In the genomic region with DNA sequence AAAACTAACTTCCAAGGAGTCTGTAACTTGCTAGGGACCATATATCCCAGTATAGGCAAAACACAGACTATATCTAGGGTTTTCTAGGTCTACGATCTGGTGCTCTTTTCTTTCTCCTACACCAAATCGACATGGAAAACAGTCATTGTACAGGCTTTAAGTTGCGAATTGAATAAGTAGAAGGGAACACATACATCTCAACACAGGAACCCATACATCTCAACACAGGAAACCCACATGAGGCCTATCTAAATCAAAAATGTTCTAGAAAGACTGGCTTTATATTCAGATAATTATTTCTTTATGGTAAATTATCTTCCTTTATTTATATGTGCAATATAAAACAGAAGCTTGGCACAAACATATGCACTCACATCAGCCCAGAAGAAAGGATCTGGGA, we compare ENCODE assay signal across 13 cellular contexts.
DNase-seq lines count a peak whose midpoint lies in the region; ATAC-seq and TF ChIP-seq lines count a peak whose summit lies in the region.
"Had no signal": no experiment of that assay in that cellular context is flagged by ENCODE, and none has a peak within 500 bp of the region (broad histone marks: within the 10 kb centered on the region; RNA-seq: fewer than 3 reads in every experiment).

No MANE protein-coding gene starts in this region.

- peaks cover 43 to 65% (median 60%) of the 10 kb centered on the region in 4 donors for H3K4me1 Mint-ChIP-seq in CD4-positive, CD25-positive, alpha-beta regulatory T cell
- peaks cover 60 to 68% (median 67%) of the 10 kb centered on the region in 3 donors for H3K4me1 Mint-ChIP-seq in CD8-positive, alpha-beta memory T cell
- peaks cover 27% of the 10 kb centered on the region for H3K4me1 Mint-ChIP-seq in T-helper 17 cell
- H3K4me1 Mint-ChIP-seq in immature natural killer cell = peaks cover 80 to 84% of the 10 kb centered on the region in 2 donors

- H3K9me3 Mint-ChIP-seq in CD4-positive, CD25-positive, alpha-beta regulatory T cell = peaks cover 0 to 8% (median 0%) of the 10 kb centered on the region in 7 donors
- peaks cover 0 to 4% (median 2%) of the 10 kb centered on the region in 5 donors for H3K9me3 Mint-ChIP-seq in CD8-positive, alpha-beta memory T cell
- peaks cover 0 to 4% (median 0%) of the 10 kb centered on the region in 6 donors for H3K9me3 Mint-ChIP-seq in immature natural killer cell
- H3K9me3 Mint-ChIP-seq: H9 had no signal

- H3K27me3 Mint-ChIP-seq in CD4-positive, CD25-positive, alpha-beta regulatory T cell = no peaks in the 10 kb centered on the region
- H3K27me3 Mint-ChIP-seq in CD8-positive, alpha-beta memory T cell = no peaks in the 10 kb centered on the region
- no peaks in the 10 kb centered on the region for H3K27me3 Mint-ChIP-seq in T-helper 17 cell
- H3K27me3 Mint-ChIP-seq in immature natural killer cell (ENCODE audit: low read depth in 3 of 3) = peaks cover 0 to 2% (median 0%) of the 10 kb centered on the region in 3 donors

- H3K9me3 ChIP-seq in CD4-positive, CD25-positive, alpha-beta regulatory T cell (ENCODE audit: control insufficient read depth in 2 of 2, low read length in 2 of 2) = no peaks in the 10 kb centered on the region
- H3K9me3 ChIP-seq in CD8-positive, alpha-beta memory T cell (ENCODE audit: low read length) = no peaks in the 10 kb centered on the region
- H3K9me3 ChIP-seq in T-helper 17 cell (ENCODE audit: control insufficient read depth, low read length, poor library complexity, severe bottlenecking) (no peaks in the 10 kb centered on the region), right atrium auricular region (peaks cover 0 to 5% of the 10 kb centered on the region in 2 donors), mammary epithelial cell (replicated peaks; ENCODE audit: insufficient read depth, low read length) (no peaks in the 10 kb centered on the region)

- in situ Hi-C loops in mammary epithelial cell (cut with MboI; ENCODE audit: low sequenced_read_pairs in 2 of 2) = no loop called here

- H3K36me3 Mint-ChIP-seq in CD4-positive, CD25-positive, alpha-beta regulatory T cell = peaks cover 50% of the 10 kb centered on the region
- H3K36me3 Mint-ChIP-seq in CD8-positive, alpha-beta memory T cell = peaks cover 27 to 65% (median 45%) of the 10 kb centered on the region in 3 donors
- H3K36me3 Mint-ChIP-seq in T-helper 17 cell (ENCODE audit: low read depth) (peaks cover 6% of the 10 kb centered on the region), immature natural killer cell (peaks cover 24 to 54% (median 42%) of the 10 kb centered on the region in 3 donors)

- no TSS peak for BruUV-seq in mammary epithelial cell (replicated peaks; lab: Mats Ljungman, UMichigan)

- peaks cover 28% of the 10 kb centered on the region for H3K4me1 ChIP-seq in CD4-positive, CD25-positive, alpha-beta regulatory T cell (ENCODE audit: control insufficient read depth, insufficient read depth, low read length, poor library complexity, severe bottlenecking)
- H3K4me1 ChIP-seq in CD8-positive, alpha-beta memory T cell (ENCODE audit: insufficient read depth, low read length) = peaks cover 18% of the 10 kb centered on the region
- H3K4me1 ChIP-seq in right atrium auricular region (peaks cover 0 to 13% of the 10 kb centered on the region in 2 donors), mammary epithelial cell (ENCODE audit: insufficient read depth, low read length) (no peaks in the 10 kb centered on the region)

- peaks cover 36% of the 10 kb centered on the region for H3K36me3 ChIP-seq in CD4-positive, CD25-positive, alpha-beta regulatory T cell (ENCODE audit: control insufficient read depth, insufficient read depth, low read length)
- H3K36me3 ChIP-seq in CD8-positive, alpha-beta memory T cell (ENCODE audit: insufficient read depth, low read length) = peaks cover 9% of the 10 kb centered on the region
- H3K36me3 ChIP-seq in right atrium auricular region (peaks cover 13% of the 10 kb centered on the region), mammary epithelial cell (ENCODE audit: insufficient read depth, low read length) (peaks cover 12% of the 10 kb centered on the region)

- DNase-seq in CD4-positive, CD25-positive, alpha-beta regulatory T cell = no peak
- DNase-seq in CD8-positive, alpha-beta memory T cell = no peak
- DNase-seq in T-helper 17 cell (no peak), immature natural killer cell (peak in 2 of 3 donors; percentile 19 to 33), Right ventricle myocardium inferior (ENCODE audit: missing footprints) (no peak), right atrium auricular region (ENCODE audit: low spot score) (no peak), mammary epithelial cell (no peak)
- DNase-seq: ACHN, GOT3, H9 had no signal

- intact Hi-C loops in Right ventricle myocardium inferior (cut with DNase I) = no loop called here
- intact Hi-C loops in mammary epithelial cell (cut with micrococcal nuclease) = loop anchor here (10.0 kb wide), 1 partner anchor 178 kb away; no protein-coding TSS in a partner anchor

- H3K9ac ChIP-seq in mammary epithelial cell (ENCODE audit: insufficient read depth, low read length) = no peak overlapping the region
- H3K9ac ChIP-seq: BLaER1 treated with 17β-estradiol and CSF1 and Interleukin-3, amounts not matched to agents 10 nM and 100 nM had no signal

- no peaks in the 10 kb centered on the region for H3K79me2 ChIP-seq in mammary epithelial cell (ENCODE audit: insufficient read depth, low read length)

- TF ChIP-seq CTCF in right atrium auricular region (IDR thresholded peaks at IDR 0.05) (no peak), mammary epithelial cell (conservative IDR thresholded peaks at IDR 0.05 in 1 of 2, IDR thresholded peaks at IDR 0.05 in 1 of 2; ENCODE audit: extremely low read depth in 1 of 2, insufficient read depth in 1 of 2, low read depth in 1 of 2, low read length in 2 of 2) (no peak)

- no peak overlapping the region for H3K4me2 ChIP-seq in mammary epithelial cell (ENCODE audit: insufficient read depth, low read depth, low read length)
- H3K4me2 ChIP-seq: BLaER1 treated with 17β-estradiol and CSF1 and Interleukin-3, amounts not matched to agents 10 nM and 100 nM had no signal

- WGBS in mammary epithelial cell (ENCODE audit: low coverage, missing lambda C conversion rate) = 78% methylated on average over 3 of the region's 3 CpGs

- peak overlapping the region; percentile 42 to 77 (median 43) for H3K27ac Mint-ChIP-seq in CD4-positive, CD25-positive, alpha-beta regulatory T cell
- peak overlapping the region; percentile 61 to 95 (median 76) for H3K27ac Mint-ChIP-seq in CD8-positive, alpha-beta memory T cell
- H3K27ac Mint-ChIP-seq in T-helper 17 cell (peak overlapping the region; percentile 84), immature natural killer cell (peak overlapping the region; percentile 84 to 98 (median 94))

- peak overlapping the region; percentile 38 for H3K4me3 ChIP-seq in CD4-positive, CD25-positive, alpha-beta regulatory T cell (ENCODE audit: low read depth, low read length)
- no peak overlapping the region for H3K4me3 ChIP-seq in CD8-positive, alpha-beta memory T cell (ENCODE audit: low read length)
- H3K4me3 ChIP-seq in right atrium auricular region (no peak overlapping the region), mammary epithelial cell (replicated peaks in 1 of 3; ENCODE audit: insufficient read depth in 1 of 3, low read depth in 2 of 3, low read length in 3 of 3) (no peak overlapping the region)
- H3K4me3 ChIP-seq: BLaER1 treated with 17β-estradiol and CSF1 and Interleukin-3, amounts not matched to agents 10 nM and 100 nM had no signal

- no peak for ATAC-seq in CD4-positive, CD25-positive, alpha-beta regulatory T cell (ENCODE audit: low read depth in 2 of 2)
- ATAC-seq in T-helper 17 cell (no peak), GM19463 (IDR thresholded peaks at IDR 0.05; ENCODE audit: unreplicated experiment) (no peak), Right ventricle myocardium inferior (no peak)
- ATAC-seq: HepG2 had no signal

- H4K20me1 ChIP-seq in mammary epithelial cell (ENCODE audit: insufficient read depth, low read length) = no peaks in the 10 kb centered on the region

- no peak overlapping the region for H2AFZ ChIP-seq in mammary epithelial cell (ENCODE audit: low read depth, low read length)

- no peaks in the 10 kb centered on the region for H3K27me3 ChIP-seq in CD4-positive, CD25-positive, alpha-beta regulatory T cell (ENCODE audit: control insufficient read depth, insufficient read depth, low read length)
- no peaks in the 10 kb centered on the region for H3K27me3 ChIP-seq in CD8-positive, alpha-beta memory T cell (ENCODE audit: insufficient read depth, low read length, poor library complexity, severe bottlenecking)
- H3K27me3 ChIP-seq in right atrium auricular region = no peaks in the 10 kb centered on the region
- H3K27me3 ChIP-seq in mammary epithelial cell (ENCODE audit: insufficient read depth, low read length) = no peaks in the 10 kb centered on the region
- H3K27me3 ChIP-seq: BLaER1 treated with 17β-estradiol and CSF1 and Interleukin-3, amounts not matched to agents 10 nM and 100 nM had no signal

- CTCF ChIA-PET in CD8-positive, alpha-beta memory T cell (lab: Charles Lee) = no interaction called here
- CTCF ChIA-PET in mammary epithelial cell (lab: Charles Lee; ENCODE audit: low non-redundant PET) = no interaction called here

- H3K27ac ChIP-seq in CD4-positive, CD25-positive, alpha-beta regulatory T cell (ENCODE audit: insufficient read depth, low read length, poor library complexity, severe bottlenecking) = no peak overlapping the region
- H3K27ac ChIP-seq in CD8-positive, alpha-beta memory T cell (ENCODE audit: low read depth, low read length) = no peak overlapping the region
- H3K27ac ChIP-seq in right atrium auricular region (no peak overlapping the region), mammary epithelial cell (ENCODE audit: insufficient read depth, low read depth, low read length) (no peak overlapping the region)
- H3K27ac ChIP-seq: BLaER1 treated with 17β-estradiol and CSF1 and Interleukin-3, amounts not matched to agents 10 nM and 100 nM had no signal

- POLR2A ChIA-PET in CD8-positive, alpha-beta memory T cell (lab: Charles Lee) = no interaction called here

- dilution Hi-C loops in mammary epithelial cell (cut with HindIII; ENCODE audit: low sequenced_read_pairs) = no loop called here

- peak overlapping the region in 2 of 4 donors; percentile 25 to 52 for H3K4me3 Mint-ChIP-seq in CD4-positive, CD25-positive, alpha-beta regulatory T cell
- H3K4me3 Mint-ChIP-seq in CD8-positive, alpha-beta memory T cell = peak overlapping the region in 4 of 7 donors; percentile 24 to 76 (median 66)
- H3K4me3 Mint-ChIP-seq in T-helper 17 cell (no peak overlapping the region), immature natural killer cell (peak overlapping the region; percentile 65 to 83 (median 79))
- H3K4me3 Mint-ChIP-seq: H9 had no signal

Comparison
In these comparisons a context has a peak if more than half of its experiments do, and no peak if none do; other contexts are left out.
1. DNase-seq: peak in immature natural killer cell (2 of 3); none in CD4-positive, CD25-positive, alpha-beta regulatory T cell (0 of 3), CD8-positive, alpha-beta memory T cell (0 of 5), T-helper 17 cell (0 of 3), Right ventricle myocardium inferior (single experiment), right atrium auricular region (single experiment) and mammary epithelial cell (single experiment).
2. H3K27ac Mint-ChIP-seq: peak in every context shown above with its lines; median percentile 94 in immature natural killer cell; 84 in T-helper 17 cell; 76 in CD8-positive, alpha-beta memory T cell; 43 in CD4-positive, CD25-positive, alpha-beta regulatory T cell.